Comparison of ENCODE assay signal across 8 cellular contexts in genomic region chr3:138935864-138936762, GRCh38. TPM values are rescaled to one million over a fixed set of nuclear protein-coding genes. Genes with fewer than 3 reads are reported as not detected.
DNase-seq lines count a peak whose midpoint lies in the region; ATAC-seq and TF ChIP-seq lines count a peak whose summit lies in the region.

No MANE protein-coding gene starts in this region.

- H3K27me3 ChIP-seq in RWPE2 (ENCODE audit: insufficient read depth, poor library complexity, severe bottlenecking) (peaks cover 61% of the 10 kb centered on the region), osteoblast (ENCODE audit: insufficient read depth, low read length) (peaks cover 61% of the 10 kb centered on the region), tibial artery (peaks cover 0 to 57% of the 10 kb centered on the region in 2 donors)

- H3K4me1 ChIP-seq in RWPE2 (ENCODE audit: insufficient read depth, poor library complexity, severe bottlenecking) (no peaks in the 10 kb centered on the region), osteoblast (ENCODE audit: insufficient read depth, low read length) (peaks cover 6% of the 10 kb centered on the region), tibial artery (peaks cover 0 to 44% (median 38%) of the 10 kb centered on the region in 4 donors)

- peak overlapping the region; percentile 82 for H2AFZ ChIP-seq in osteoblast (ENCODE audit: low read length)

- ATAC-seq in GM18519 (IDR thresholded peaks at IDR 0.05; ENCODE audit: low FRiP score, unreplicated experiment) (peak; percentile 40), HG03432 (IDR thresholded peaks at IDR 0.05; ENCODE audit: unreplicated experiment) (peak; percentile 67), RWPE2 (ENCODE audit: low read depth) (peak; percentile 47; the same call in 2 of the 3 replicates)

- peak overlapping the region; percentile 82 for H3K4me2 ChIP-seq in osteoblast (ENCODE audit: insufficient read depth, low read length)

- TF ChIP-seq CTCF in RWPE2 (IDR thresholded peaks at IDR 0.05; ENCODE audit: poor library complexity, severe bottlenecking) = peak; percentile 83
- TF ChIP-seq CTCF in osteoblast (IDR thresholded peaks at IDR 0.05; ENCODE audit: extremely low read depth, low read depth, low read length) = peak; percentile 79
- peak; percentile 77 to 98 for TF ChIP-seq CTCF in tibial artery (IDR thresholded peaks at IDR 0.05)

- intact Hi-C loops in tibial artery (cut with DNase I; ENCODE audit: low total_unique reads) = loop anchor here (10.0 kb wide), 1 partner anchor 389 kb away; no protein-coding TSS in a partner anchor

- H3K9me3 ChIP-seq in RWPE2 (ENCODE audit: severe bottlenecking) (no peaks in the 10 kb centered on the region), osteoblast (ENCODE audit: low read depth, low read length) (no peaks in the 10 kb centered on the region), tibial artery (no peaks in the 10 kb centered on the region)

- H3K36me3 ChIP-seq in RWPE2 (ENCODE audit: low read depth) (no peaks in the 10 kb centered on the region), osteoblast (ENCODE audit: insufficient read depth, low read length) (no peaks in the 10 kb centered on the region), tibial artery (no peaks in the 10 kb centered on the region)

- DNase-seq in AG08396 (ENCODE audit: low spot score) = peak; percentile 94
- DNase-seq in RWPE2 (ENCODE audit: low spot score) = no peak
- DNase-seq in activated gamma-delta T cell treated with anti-CD3 and anti-CD28 coated beads, Interleukin-2, amount 50 U/mL, for 16 hours (ENCODE audit: low read depth) = peak; percentile 41
- peak; percentile 66 for DNase-seq in glomerular visceral epithelial cell (ENCODE audit: extremely low spot score)
- peak; percentile 98 for DNase-seq in osteoblast (ENCODE audit: insufficient read length, low spot score, missing footprints)
- peak; percentile 52 to 78 for DNase-seq in tibial artery

- no peaks in the 10 kb centered on the region for H4K20me1 ChIP-seq in osteoblast (ENCODE audit: insufficient read depth, low read length)

- no peak overlapping the region for H3K27ac ChIP-seq in RWPE2 (ENCODE audit: poor library complexity, severe bottlenecking)
- no peak overlapping the region for H3K27ac ChIP-seq in osteoblast (ENCODE audit: low read depth, low read length)
- no peak overlapping the region for H3K27ac ChIP-seq in tibial artery

- H3K4me3 ChIP-seq in RWPE2 (ENCODE audit: severe bottlenecking) = peak overlapping the region; percentile 16
- peak overlapping the region; percentile 61 for H3K4me3 ChIP-seq in osteoblast (ENCODE audit: insufficient read depth, low read length)
- peak overlapping the region; percentile 3 to 39 for H3K4me3 ChIP-seq in tibial artery

- no peaks in the 10 kb centered on the region for H3K79me2 ChIP-seq in osteoblast (ENCODE audit: insufficient read depth, low read length)

RNA-seq across cellular contexts. Expression of gene FOXL2, which starts 10.8 kb away (rescaled TPM):
- under 0.01 and 0.36 TPM in 2 replicates for total RNA-seq in osteoblast

RNA-seq across cellular contexts. Expression of gene FOXL2NB, which starts 10.9 kb away (rescaled TPM):
- 0.36 TPM in 1 of 2 replicates, not detected in the other for total RNA-seq in osteoblast
